8 cellular contexts compared by ENCODE assay signal in the genomic region with DNA sequence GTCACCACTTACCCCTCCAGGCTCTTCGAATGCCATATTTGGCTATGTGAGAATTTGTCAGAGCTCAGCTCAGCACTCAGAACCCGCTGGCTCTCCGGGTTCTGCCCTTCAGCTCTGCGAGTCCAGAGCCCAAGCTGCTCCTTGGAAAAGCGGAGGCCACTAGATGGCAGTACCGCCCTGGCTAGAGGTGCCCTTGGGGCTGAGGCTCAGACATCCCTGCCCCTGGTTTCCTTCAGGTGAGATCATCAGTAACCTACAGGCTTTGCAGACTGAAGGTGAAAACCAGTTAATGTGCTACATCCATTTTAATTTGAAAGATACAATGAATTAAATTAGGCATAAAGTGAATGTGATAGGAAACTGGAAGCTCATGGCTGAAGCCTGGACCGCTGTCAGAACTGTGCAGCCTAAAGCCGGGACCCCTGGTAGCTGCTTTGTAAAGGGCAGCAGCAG.
DNase-seq lines count a peak whose midpoint lies in the region; ATAC-seq, FAIRE-seq and TF ChIP-seq lines count a peak whose summit lies in the region.

No MANE protein-coding gene starts in this region.

- H2BK120ac ChIP-seq in H1 (replicated peaks; ENCODE audit: low read depth, low read length) (no peak overlapping the region), mesendoderm (ENCODE audit: low read depth, low read length) (no peak overlapping the region)

- ATAC-seq in HG02938 (IDR thresholded peaks at IDR 0.05; ENCODE audit: unreplicated experiment) (peak; percentile 67), HG02588 (IDR thresholded peaks at IDR 0.05; ENCODE audit: unreplicated experiment) (no peak)

- no peaks in the 10 kb centered on the region for H3K4me1 Mint-ChIP-seq in activated CD4-positive, alpha-beta memory T cell treated with anti-CD3 and anti-CD28 coated beads, Interleukin-2, amount 10 ng/mL, durations not matched to agents 7 days and 5 days

- no peak overlapping the region for H3K27ac Mint-ChIP-seq in activated CD4-positive, alpha-beta memory T cell treated with anti-CD3 and anti-CD28 coated beads, Interleukin-2, amount 10 ng/mL, durations not matched to agents 7 days and 5 days

- no peaks in the 10 kb centered on the region for H3K9me3 Mint-ChIP-seq in activated CD4-positive, alpha-beta memory T cell treated with anti-CD3 and anti-CD28 coated beads, Interleukin-2, amount 10 ng/mL, durations not matched to agents 7 days and 5 days

- H2BK5ac ChIP-seq in H1 (ENCODE audit: low read depth, low read length) (no peak overlapping the region), mesendoderm (ENCODE audit: low read length) (no peak overlapping the region)

- H4K5ac ChIP-seq in H1 (ENCODE audit: insufficient read length, low read depth, low read length) (no peak overlapping the region), mesendoderm (ENCODE audit: low read length) (no peak overlapping the region)

- H3K14ac ChIP-seq in H1 (ENCODE audit: insufficient read length) = no peak overlapping the region

- H3K56ac ChIP-seq in H1 (replicated peaks; ENCODE audit: insufficient read length, low read depth, low read length) (no peak overlapping the region), mesendoderm (ENCODE audit: low read length) (no peak overlapping the region)

- no peak overlapping the region for H2BK12ac ChIP-seq in H1 (ENCODE audit: low read depth, low read length)

- H2BK20ac ChIP-seq in H1 (ENCODE audit: low read length) = no peak overlapping the region

- no peak overlapping the region for H4K91ac ChIP-seq in H1 (replicated peaks; ENCODE audit: insufficient read length, low read length)

- H3K79me2 ChIP-seq in H1 (ENCODE audit: control insufficient read depth in 1 of 2, insufficient read depth in 2 of 2, low read length in 2 of 2) (no peaks in the 10 kb centered on the region), mesendoderm (ENCODE audit: control insufficient read depth, insufficient read depth, low read length) (no peaks in the 10 kb centered on the region)

- H2AK5ac ChIP-seq in H1 (ENCODE audit: low read depth, low read length) = no peak overlapping the region
- H2AK5ac ChIP-seq in mesendoderm (ENCODE audit: low read length) = no peak overlapping the region

- DNase-seq in ELR (ENCODE audit: low read depth) (peak; percentile 79), NCI-H446 treated with DMSO at 0.1 percent for 48 hours (lab: John Stamatoyannopoulos, UW) (peak; percentile 0), H1 (ENCODE audit: low read depth in 1 of 2, low spot score in 2 of 2) (peak; percentile 71 to 93), mesendoderm (peak; percentile 92)
- DNase-seq in activated CD4-positive, alpha-beta memory T cell treated with anti-CD3 and anti-CD28 coated beads, Interleukin-2, amount 10 ng/mL, durations not matched to agents 7 days and 5 days = peak; percentile 69
- DNase-seq in stimulated activated CD8-positive, alpha-beta memory T cell treated with anti-CD3 and anti-CD28 coated beads, Interleukin-7, amount 100 ng/mL, for 24 hours (ENCODE audit: low read depth) = peak; percentile 16

- no peak overlapping the region for H3K4me2 ChIP-seq in H1 (ENCODE audit: insufficient read depth in 1 of 2, low read depth in 2 of 2, low read length in 2 of 2)
- no peak overlapping the region for H3K4me2 ChIP-seq in mesendoderm (ENCODE audit: low read length)

- H3K79me1 ChIP-seq in H1 (ENCODE audit: low read depth, low read length) (0 out of 2 replicates have a peak, but pooled peaks cover 4% of the 10 kb centered on the region), mesendoderm (ENCODE audit: low read length) (no peaks in the 10 kb centered on the region)

- no peak overlapping the region for H3K4me3 Mint-ChIP-seq in activated CD4-positive, alpha-beta memory T cell treated with anti-CD3 and anti-CD28 coated beads, Interleukin-2, amount 10 ng/mL, durations not matched to agents 7 days and 5 days

- CTCF ChIA-PET in activated CD4-positive, alpha-beta memory T cell treated with anti-CD3 and anti-CD28 coated beads, Interleukin-2, amount 10 ng/mL, durations not matched to agents 7 days and 5 days (lab: Charles Lee) = interaction anchor here (0.6 to 4.8 kb wide), 18 partner anchors 9 to 408 kb away, joined by 3 to 56 read pairs (median 4); no protein-coding TSS in a partner anchor
- CTCF ChIA-PET in H1 (lab: Charles Lee; ENCODE audit: partially characterized antibody) = interaction anchor here (0.6 to 8.0 kb wide), 50 partner anchors 8 to 531 kb away, joined by 3 to 113 read pairs (median 3); no protein-coding TSS in a partner anchor

- no peak overlapping the region for H4K8ac ChIP-seq in H1 (ENCODE audit: extremely low read depth, insufficient read depth, low read length)
- H4K8ac ChIP-seq in mesendoderm (ENCODE audit: low read depth, low read length) = no peak overlapping the region

- no peak overlapping the region for H3K4me3 ChIP-seq in H1 (ENCODE audit: extremely low read depth in 1 of 4, insufficient read depth in 2 of 4, low read depth in 3 of 4, low read length in 4 of 4)
- no peak overlapping the region for H3K4me3 ChIP-seq in mesendoderm (ENCODE audit: low read length)

- peaks cover 7% of the 10 kb centered on the region for H3K27me3 Mint-ChIP-seq in activated CD4-positive, alpha-beta memory T cell treated with anti-CD3 and anti-CD28 coated beads, Interleukin-2, amount 10 ng/mL, durations not matched to agents 7 days and 5 days

- no peaks in the 10 kb centered on the region for H3K23me2 ChIP-seq in H1 (ENCODE audit: low read depth, low read length)

- H3K4me1 ChIP-seq in H1 (replicated peaks in 1 of 4; ENCODE audit: control insufficient read depth in 3 of 4, insufficient read depth in 4 of 4, low read length in 3 of 4) (no peaks in the 10 kb centered on the region), mesendoderm (ENCODE audit: control insufficient read depth, low read depth, low read length) (no peaks in the 10 kb centered on the region)

- no peaks in the 10 kb centered on the region for H3K36me3 Mint-ChIP-seq in activated CD4-positive, alpha-beta memory T cell treated with anti-CD3 and anti-CD28 coated beads, Interleukin-2, amount 10 ng/mL, durations not matched to agents 7 days and 5 days (ENCODE audit: low read depth)

- H3K9me3 ChIP-seq in H1 (ENCODE audit: insufficient read depth in 2 of 2, low read depth in 1 of 2, low read length in 1 of 2) = no peaks in the 10 kb centered on the region

- no peak overlapping the region for H3K23ac ChIP-seq in H1 (ENCODE audit: insufficient read length)
- no peak overlapping the region for H3K23ac ChIP-seq in mesendoderm (ENCODE audit: low read length)

- H4K20me1 ChIP-seq in H1 (replicated peaks in 1 of 2; ENCODE audit: control insufficient read depth in 1 of 2, insufficient read depth in 2 of 2, low read length in 2 of 2) = peaks cover 3 to 8% of the 10 kb centered on the region in 2 experiments

- H3K27ac ChIP-seq in H1 (ENCODE audit: low read depth, low read length) = no peak overlapping the region
- no peak overlapping the region for H3K27ac ChIP-seq in mesendoderm (ENCODE audit: low read depth, low read length)

- H3K9ac ChIP-seq in H1 (replicated peaks in 1 of 4; ENCODE audit: extremely low read depth in 1 of 4, low read depth in 3 of 4, low read length in 3 of 4) = no peak overlapping the region
- H3K9ac ChIP-seq in mesendoderm (ENCODE audit: low read length) = no peak overlapping the region

- H3K4ac ChIP-seq in H1 (replicated peaks; ENCODE audit: insufficient read length, low read depth, low read length) = no peak overlapping the region
- H3K4ac ChIP-seq in mesendoderm (ENCODE audit: low read depth, low read length) = no peak overlapping the region

- 46% methylated on average over 8 of the region's 8 CpGs; no CpG with 5 or more reads in 1 of the 2 experiments for WGBS in H1 (ENCODE audit: extremely low coverage in 1 of 2, insufficient coverage in 1 of 2, insufficient read length in 1 of 2, insufficient replicate concordance in 2 of 2, low coverage in 1 of 2, low lambda C conversion rate in 2 of 2, missing lambda C conversion rate in 1 of 2), 2 experiments
- no CpG with 5 or more reads among the region's 8 CpGs for WGBS in mesendoderm (ENCODE audit: extremely low coverage, insufficient coverage, low lambda C conversion rate)

- TF ChIP-seq CTCF in H1 (IDR thresholded peaks at IDR 0.05; ENCODE audit: control extremely low read depth in 1 of 3, insufficient read depth in 1 of 3, low read depth in 1 of 3, low read length in 3 of 3) = peak; percentile 84 to 95 (median 95)

- no peak overlapping the region for H2AFZ ChIP-seq in H1 (ENCODE audit: low read length)

- peak; percentile 93 for FAIRE-seq in H1 (lab: Jason Lieb, UNC)

- peak; percentile 97 to 98 for TF ChIP-seq RAD21 in H1 (IDR thresholded peaks at IDR 0.05 in 1 of 2, conservative IDR thresholded peaks at IDR 0.05 in 1 of 2; ENCODE audit: low read depth in 2 of 2, low read length in 2 of 2)

- H3K36me3 ChIP-seq in H1 (ENCODE audit: control insufficient read depth in 2 of 4, insufficient read depth in 4 of 4, low read length in 3 of 4) (no peaks in the 10 kb centered on the region), mesendoderm (ENCODE audit: control insufficient read depth, insufficient read depth, low read length) (no peaks in the 10 kb centered on the region)

- H3K18ac ChIP-seq in H1 (ENCODE audit: extremely low read depth, low read length) = no peak overlapping the region
- no peak overlapping the region for H3K18ac ChIP-seq in mesendoderm (ENCODE audit: low read length)

- H3K27me3 ChIP-seq in H1 (replicated peaks in 1 of 4; ENCODE audit: control insufficient read depth in 3 of 4, extremely low read depth in 1 of 4, insufficient read depth in 3 of 4, low read length in 3 of 4) = no peaks in the 10 kb centered on the region
- H3K27me3 ChIP-seq in mesendoderm (ENCODE audit: insufficient read depth, low read length, poor library complexity) = no peaks in the 10 kb centered on the region

- TF ChIP-seq POLR2A in H1 (IDR thresholded peaks at IDR 0.05; ENCODE audit: control extremely low read depth in 1 of 2, low read depth in 2 of 2, low read length in 2 of 2) = no peak

- no peak for TF ChIP-seq EP300 in H1 (IDR thresholded peaks at IDR 0.05; ENCODE audit: borderline replicate concordance in 1 of 2, low read depth in 2 of 2, low read length in 2 of 2)

- H2BK15ac ChIP-seq in H1 (ENCODE audit: low read length) = no peak overlapping the region
- H2BK15ac ChIP-seq in mesendoderm (replicated peaks; ENCODE audit: low read depth) = no peak overlapping the region

- POLR2A ChIA-PET in activated CD4-positive, alpha-beta memory T cell treated with anti-CD3 and anti-CD28 coated beads, Interleukin-2, amount 10 ng/mL, durations not matched to agents 7 days and 5 days (lab: Charles Lee) = no interaction called here
- POLR2A ChIA-PET in H1 (lab: Charles Lee; ENCODE audit: partially characterized antibody) = interaction anchor here (0.6 kb wide), 1 partner anchor 24 kb away, joined by 3 read pairs; no protein-coding TSS in a partner anchor

TF ChIP-seq in H1, 55 proteins besides CTCF, POLR2A, EP300 and RAD21 (continues in another document):
- peak; percentile 66; the same call in 1 of the 2 replicates for TF ChIP-seq JUN (IDR thresholded peaks at IDR 0.05; ENCODE audit: low read depth, low read length)
- peak; percentile 86 for TF ChIP-seq JUND (IDR thresholded peaks at IDR 0.05; ENCODE audit: low read length)
- 0 out of 2 replicates have a peak, but pooled peaks have one; percentile 68 for TF ChIP-seq GTF2F1 (IDR thresholded peaks at IDR 0.05; ENCODE audit: borderline replicate concordance, low read depth, low read length)
- peak; percentile 82 for TF ChIP-seq SRF (IDR thresholded peaks at IDR 0.05; ENCODE audit: low read depth, low read length)
- TF ChIP-seq BCL11A (IDR thresholded peaks at IDR 0.05; ENCODE audit: low read depth in 2 of 2, low read length in 2 of 2) = no peak

Comparison
In these comparisons a context has a peak if more than half of its experiments do, and no peak if none do; other contexts are left out.
1. DNase-seq: peak in every context shown above with its lines; median percentile 92 in mesendoderm; 82 in H1; 79 in ELR; 69 in activated CD4-positive, alpha-beta memory T cell treated with anti-CD3 and anti-CD28 coated beads, Interleukin-2, amount 10 ng/mL, durations not matched to agents 7 days and 5 days; 16 in stimulated activated CD8-positive, alpha-beta memory T cell treated with anti-CD3 and anti-CD28 coated beads, Interleukin-7, amount 100 ng/mL, for 24 hours; 0 in NCI-H446 treated with DMSO at 0.1 percent for 48 hours.